Comparison of ENCODE assay signal across 9 cellular contexts in genomic region chr3:112303811-112304325, GRCh38. TPM values are rescaled to one million over a fixed set of nuclear protein-coding genes. Genes with fewer than 3 reads are reported as not detected.
DNase-seq lines count a peak whose midpoint lies in the region; ATAC-seq and TF ChIP-seq lines count a peak whose summit lies in the region.
"Had no signal": no experiment of that assay in that cellular context is flagged by ENCODE, and none has a peak within 500 bp of the region (broad histone marks: within the 10 kb centered on the region; RNA-seq: fewer than 3 reads in every experiment).

No MANE protein-coding gene starts in this region.

- TF ChIP-seq EP300 in sigmoid colon (IDR thresholded peaks at IDR 0.05), result no peak

- H3K4me1 ChIP-seq in left ventricle myocardium inferior, result peaks cover 28% of the 10 kb centered on the region
- peaks cover 0 to 22% (median 16%) of the 10 kb centered on the region in 4 donors for H3K4me1 ChIP-seq in sigmoid colon

- H3K27me3 ChIP-seq in left ventricle myocardium inferior (ENCODE audit: low read depth) (no peaks in the 10 kb centered on the region), sigmoid colon (no peaks in the 10 kb centered on the region)

- DNase-seq in AG09309 (ENCODE audit: low read depth), result no peak
- DNase-seq in left ventricle myocardium inferior, result no peak
- no peak for DNase-seq in sigmoid colon
- DNase-seq in GM10248 (ENCODE audit: extremely low spot score), result no peak
- no peak for DNase-seq in NCI-H2081 (lab: John Stamatoyannopoulos, UW)
- no peak for DNase-seq in dedifferentiated amniotic fluid mesenchymal stem cell (ENCODE audit: extremely low spot score)

- H3K9me3 ChIP-seq in left ventricle myocardium inferior (replicated peaks) (peaks cover 5% of the 10 kb centered on the region), sigmoid colon (no peaks in the 10 kb centered on the region)

- intact Hi-C loops in left ventricle myocardium inferior (cut with micrococcal nuclease), result no loop called here
- intact Hi-C loops in sigmoid colon (cut with DNase I), result no loop called here

- CTCF ChIA-PET in GM10248 (lab: Yijun Ruan, JAX), result interaction anchor here (0.7 to 5.2 kb wide), 22 partner anchors 10 to 262 kb away, joined by 3 to 51 read pairs (median 4); partner anchors contain the start of genes CD200 and SLC9C1

- no peak for TF ChIP-seq CTCF in AG09309 (IDR thresholded peaks at IDR 0.05; ENCODE audit: control insufficient read depth, insufficient read depth, low read depth, low read length, missing control alignments)
- no peak for TF ChIP-seq CTCF in left ventricle myocardium inferior (IDR thresholded peaks at IDR 0.05; ENCODE audit: borderline replicate concordance)
- no peak for TF ChIP-seq CTCF in sigmoid colon (IDR thresholded peaks at IDR 0.05)
- no peak for TF ChIP-seq CTCF in GM10248 (IDR thresholded peaks at IDR 0.05; ENCODE audit: control extremely low read depth, extremely low read depth, low read depth, missing control alignments)

- POLR2A ChIA-PET in GM10248 (lab: Yijun Ruan, JAX), result no interaction called here

- H3K4me3 ChIP-seq in AG09309 (ENCODE audit: control insufficient read depth, low read depth, low read length) (peak overlapping the region; percentile 31), left ventricle myocardium inferior (peak overlapping the region; percentile 66), sigmoid colon (peak overlapping the region; percentile 32 to 55 (median 52))

- peak; percentile 48 for ATAC-seq in GM19463 (IDR thresholded peaks at IDR 0.05; ENCODE audit: unreplicated experiment)
- peak; percentile 86 for ATAC-seq in SK-N-SH treated with all-trans-retinoic acid at 6 μM for 48 hours

- no peaks in the 10 kb centered on the region for H3K36me3 ChIP-seq in left ventricle myocardium inferior
- no peaks in the 10 kb centered on the region for H3K36me3 ChIP-seq in sigmoid colon

- no peak for TF ChIP-seq POLR2A in sigmoid colon (IDR thresholded peaks at IDR 0.05)

- H3K27ac ChIP-seq in left ventricle myocardium inferior (replicated peaks), result peak overlapping the region; percentile 39
- peak overlapping the region in 3 of 4 donors; percentile 12 to 41 (median 25) for H3K27ac ChIP-seq in sigmoid colon
- H3K27ac ChIP-seq: epithelial cell of prostate had no signal

- WGBS in sigmoid colon, 2 donors, result 17 to 23% methylated on average over 10 of the region's 10 CpGs

TF ChIP-seq in SK-N-SH treated with all-trans-retinoic acid at 6 μM for 48 hours, 23 proteins besides CTCF, POLR2A, EP300 and RAD21:
- no peak for TF ChIP-seq TCF4 (CRISPR knock-in tag; IDR thresholded peaks at IDR 0.05; ENCODE audit: borderline replicate concordance)
- TF ChIP-seq ISL1 (CRISPR knock-in tag; IDR thresholded peaks at IDR 0.05), result no peak
- TF ChIP-seq PATZ1 (CRISPR knock-in tag; IDR thresholded peaks at IDR 0.05; ENCODE audit: borderline replicate concordance), result no peak
- no peak for TF ChIP-seq CREB5 (CRISPR knock-in tag; IDR thresholded peaks at IDR 0.05; ENCODE audit: low read depth)
- TF ChIP-seq ZNF565 (CRISPR knock-in tag; conservative IDR thresholded peaks at IDR 0.05; ENCODE audit: low read depth), result no peak
- no peak for TF ChIP-seq ZFP3 (CRISPR knock-in tag; IDR thresholded peaks at IDR 0.05)
- TF ChIP-seq TOX (CRISPR knock-in tag; IDR thresholded peaks at IDR 0.05; ENCODE audit: borderline replicate concordance), result no peak
- TF ChIP-seq SNAI2 (CRISPR knock-in tag; IDR thresholded peaks at IDR 0.05), result no peak
- TF ChIP-seq ZNF70 (CRISPR knock-in tag; IDR thresholded peaks at IDR 0.05), result no peak

RNA-seq across cellular contexts. Expression of gene SLC9C1, which starts 9.9 kb away (rescaled TPM):
- total RNA-seq in left ventricle myocardium inferior, result 1.3 TPM
- under 1 TPM in 1 of 4 donors, not detected in 3; 0.41 TPM for total RNA-seq in sigmoid colon
- polyA plus RNA-seq in sigmoid colon, result under 1 TPM in 1 of 3 donors, not detected in 2; 0.07 TPM

RNA-seq across cellular contexts. Expression of gene CD200, which starts 29.1 kb away (rescaled TPM):
- 1.1 TPM for total RNA-seq in left ventricle myocardium inferior
- 10 to 100 TPM in 1 of 4 donors, 1 to 10 TPM in 3; 4.4 to 13.0 (median 4.8) TPM for total RNA-seq in sigmoid colon
- 1 to 10 TPM; 1.2 to 9.6 (median 2.4) TPM for polyA plus RNA-seq in sigmoid colon
